1 cellular context compared by ENCODE assay signal in genomic region chr21:45104560-45104959, GRCh38.
TF ChIP-seq lines count a peak whose summit lies in the region.

No MANE protein-coding gene starts in this region.

TF ChIP-seq in HepG2, 621 proteins besides CTCF, POLR2A, EP300 and RAD21:
- TF ChIP-seq MTF2 (CRISPR knock-in tag; IDR thresholded peaks at IDR 0.05; ENCODE audit: borderline replicate concordance) (no peak), KMT2A (CRISPR knock-in tag; IDR thresholded peaks at IDR 0.05) (no peak)
